In genomic region chrX:133574716-133575115, GRCh38 we compare ENCODE assay signal across 24 cellular contexts.
"Had no signal": no experiment of that assay in that cellular context is flagged by ENCODE, and none has a peak within 500 bp of the region (broad histone marks: within the 10 kb centered on the region; RNA-seq: fewer than 3 reads in every experiment).

No MANE protein-coding gene starts in this region.

- H3K4me3 ChIP-seq: body of pancreas, left lung, pancreas, right lobe of liver, stomach, testis, upper lobe of left lung had no signal

- H3K27ac ChIP-seq: body of pancreas, epithelial cell of prostate, left lung, pancreas, right lobe of liver, stomach, testis, upper lobe of left lung had no signal

- H3K36me3 ChIP-seq: left lung, pancreas, right lobe of liver, stomach, upper lobe of left lung had no signal

- H3K4me1 Mint-ChIP-seq: activated CD4-positive, alpha-beta T cell treated with anti-CD3 and anti-CD28 coated beads for 36 hours; naive thymus-derived CD8-positive, alpha-beta T cell; stimulated activated effector memory CD8-positive, alpha-beta T cell treated with anti-CD3 and anti-CD28 coated beads, Interleukin-12 subunit alpha, Interleukin-12 subunit beta, amount 100 ng/mL, for 72 hours had no signal

- DNase-seq: activated CD4-positive, alpha-beta memory T cell treated with anti-CD3 and anti-CD28 coated beads for 36 hours; activated CD4-positive, alpha-beta T cell treated with anti-CD3 and anti-CD28 coated beads for 36 hours; activated gamma-delta T cell treated with Interleukin-2 at 50 U/mL for 16 hours; activated T-cell treated with anti-CD3 and anti-CD28 coated beads for 4 hours; amniotic stem cell; caudate nucleus; endodermal cell; foreskin melanocyte; left lung; naive thymus-derived CD8-positive, alpha-beta T cell; pancreas; right lobe of liver; stimulated activated CD4-positive, alpha-beta T cell treated with anti-CD3 and anti-CD28 coated beads, Interleukin-4, amount 100 ng/mL, for 24 hours; stomach; T-helper 2 cell; testis; upper lobe of left lung had no signal

- H3K4me3 Mint-ChIP-seq: activated CD4-positive, alpha-beta memory T cell treated with anti-CD3 and anti-CD28 coated beads for 36 hours; activated CD4-positive, alpha-beta T cell treated with anti-CD3 and anti-CD28 coated beads for 36 hours; activated T-helper 1 cell treated with anti-CD3 and anti-CD28 coated beads, Interleukin-12 subunit alpha, Interleukin-12 subunit beta, Interleukin-2, Interleukin-4 antibody, amounts not matched to agents 30 ng/mL and 10 ng/mL and 1 ng/mL, durations not matched to agents 14 hours and 24 hours and 36 hours; endodermal cell; naive thymus-derived CD8-positive, alpha-beta T cell; stimulated activated effector memory CD8-positive, alpha-beta T cell treated with anti-CD3 and anti-CD28 coated beads, Interleukin-12 subunit alpha, Interleukin-12 subunit beta, amount 100 ng/mL, for 72 hours had no signal

- FAIRE-seq: keratinocyte, pancreas, TTC549 had no signal

- ATAC-seq: activated CD4-positive, alpha-beta T cell treated with anti-CD3 and anti-CD28 coated beads for 36 hours; activated naive CD4-positive, alpha-beta T cell treated with anti-CD3 and anti-CD28 coated beads, Interleukin-2, amount 50 U/mL, for 72 hours; body of pancreas; left lung; naive thymus-derived CD8-positive, alpha-beta T cell; stimulated activated effector memory CD8-positive, alpha-beta T cell treated with anti-CD3 and anti-CD28 coated beads, Interleukin-12 subunit alpha, Interleukin-12 subunit beta, amount 100 ng/mL, for 72 hours had no signal

- H3K9me3 Mint-ChIP-seq: activated naive CD4-positive, alpha-beta T cell treated with anti-CD3 and anti-CD28 coated beads, Interleukin-2, amount 50 U/mL, for 72 hours had no signal

- H3K27me3 Mint-ChIP-seq: activated CD4-positive, alpha-beta T cell treated with anti-CD3 and anti-CD28 coated beads for 36 hours; naive thymus-derived CD8-positive, alpha-beta T cell had no signal

- H3K9me3 ChIP-seq: body of pancreas, pancreas, right lobe of liver, testis had no signal

- H3K27ac Mint-ChIP-seq: activated CD4-positive, alpha-beta memory T cell treated with anti-CD3 and anti-CD28 coated beads for 36 hours; activated CD4-positive, alpha-beta T cell treated with anti-CD3 and anti-CD28 coated beads for 36 hours; activated naive CD4-positive, alpha-beta T cell treated with anti-CD3 and anti-CD28 coated beads, Interleukin-2, amount 50 U/mL, for 72 hours; activated T-helper 1 cell treated with anti-CD3 and anti-CD28 coated beads, Interleukin-12 subunit alpha, Interleukin-12 subunit beta, Interleukin-2, Interleukin-4 antibody, amounts not matched to agents 30 ng/mL and 10 ng/mL and 1 ng/mL, durations not matched to agents 14 hours and 24 hours and 36 hours; endodermal cell; naive thymus-derived CD8-positive, alpha-beta T cell; stimulated activated effector memory CD8-positive, alpha-beta T cell treated with anti-CD3 and anti-CD28 coated beads, Interleukin-12 subunit alpha, Interleukin-12 subunit beta, amount 100 ng/mL, for 72 hours had no signal

- H3K36me3 Mint-ChIP-seq: activated CD4-positive, alpha-beta memory T cell treated with anti-CD3 and anti-CD28 coated beads for 36 hours; activated naive CD4-positive, alpha-beta T cell treated with anti-CD3 and anti-CD28 coated beads, Interleukin-2, amount 50 U/mL, for 72 hours; stimulated activated effector memory CD8-positive, alpha-beta T cell treated with anti-CD3 and anti-CD28 coated beads, Interleukin-12 subunit alpha, Interleukin-12 subunit beta, amount 100 ng/mL, for 72 hours had no signal

- H3K27me3 ChIP-seq: body of pancreas, left lung, right lobe of liver, testis, upper lobe of left lung had no signal

- H3K4me1 ChIP-seq: body of pancreas, left lung, pancreas, right lobe of liver, stomach, testis, upper lobe of left lung had no signal
